ENCODE assay signal across 9 cellular contexts in the genomic region with DNA sequence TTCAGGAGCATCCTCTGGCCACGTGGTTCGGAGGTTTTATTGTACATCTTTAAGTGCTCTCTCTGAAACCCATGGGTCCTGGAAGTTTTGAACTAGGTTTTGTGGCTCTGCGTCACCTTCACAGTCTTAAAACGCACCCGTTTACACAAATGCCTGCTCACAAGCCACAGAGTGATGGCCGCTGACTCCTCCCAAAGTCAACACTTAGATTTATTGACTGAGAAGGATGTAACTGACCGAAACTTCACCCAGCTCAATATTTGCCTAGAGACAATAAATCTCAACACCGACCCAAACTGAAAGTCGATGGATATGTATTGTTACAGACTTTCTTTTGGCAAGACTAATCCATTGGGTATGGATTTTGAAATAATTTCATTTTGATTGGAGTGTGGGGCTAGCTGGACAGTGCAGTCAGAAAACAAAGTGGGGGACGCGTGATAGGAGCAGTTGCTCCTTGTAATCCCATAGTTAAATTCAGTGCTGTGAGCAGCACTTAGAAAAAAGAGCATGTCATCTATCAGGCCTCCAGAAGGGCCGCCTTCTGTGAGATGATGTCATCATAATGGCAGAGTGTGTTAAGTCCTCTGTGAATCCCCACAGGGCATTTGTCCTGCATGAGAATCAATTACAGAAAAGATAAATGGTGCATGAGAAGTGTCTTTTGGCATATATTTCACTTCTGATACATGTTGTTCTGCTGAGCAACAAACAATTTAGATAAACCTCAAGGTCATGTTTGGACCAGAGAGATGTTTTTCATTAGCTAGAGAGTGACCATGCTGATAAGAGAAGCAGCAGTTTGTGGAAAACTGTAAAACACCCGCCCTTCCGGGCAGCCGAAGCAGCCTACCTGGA.
DNase-seq lines count a peak whose midpoint lies in the region; ATAC-seq and TF ChIP-seq lines count a peak whose summit lies in the region.
"Had no signal": no experiment of that assay in that cellular context is flagged by ENCODE, and none has a peak within 500 bp of the region (broad histone marks: within the 10 kb centered on the region; RNA-seq: fewer than 3 reads in every experiment).

No MANE protein-coding gene starts in this region.

- no peaks in the 10 kb centered on the region for H3K27me3 ChIP-seq in GM23338 (ENCODE audit: insufficient read depth)
- H3K27me3 ChIP-seq: thyroid gland had no signal

- no peaks in the 10 kb centered on the region for H3K4me1 Mint-ChIP-seq in GM23338
- H3K4me1 Mint-ChIP-seq in neural crest cell: peaks cover 7% of the 10 kb centered on the region

- no peak overlapping the region for H3K27ac ChIP-seq in GM23338 (ENCODE audit: low read depth)
- H3K27ac ChIP-seq: thyroid gland had no signal

- no peak overlapping the region for H3K4me3 ChIP-seq in GM23338
- H3K4me3 ChIP-seq in fibroblast of mammary gland (ENCODE audit: control insufficient read depth, low read depth, low read length): no peak overlapping the region
- H3K4me3 ChIP-seq: thyroid gland had no signal

- H3K36me3 ChIP-seq in GM23338 (ENCODE audit: insufficient read depth): no peaks in the 10 kb centered on the region
- H3K36me3 ChIP-seq: thyroid gland had no signal

- peak overlapping the region; percentile 89 for H2AFZ ChIP-seq in GM23338

- H3K36me3 Mint-ChIP-seq in GM23338 (ENCODE audit: low read depth) (no peaks in the 10 kb centered on the region), neural crest cell (ENCODE audit: low read depth) (peaks cover 2% of the 10 kb centered on the region)

- H3K79me2 ChIP-seq in GM23338 (replicated peaks; ENCODE audit: insufficient read depth): no peaks in the 10 kb centered on the region

- DNase-seq in GM23338 (ENCODE audit: low spot score): no peak
- DNase-seq in NCI-H69 (lab: John Stamatoyannopoulos, UW): peak; percentile 96
- peak; percentile 37 for DNase-seq in fibroblast of mammary gland (ENCODE audit: low read depth)
- DNase-seq in neural crest cell (ENCODE audit: low read depth, low spot score): no peak
- no peak for DNase-seq in activated T-cell treated with anti-CD3 and anti-CD28 coated beads for 4 hours
- DNase-seq in stimulated activated naive CD8-positive, alpha-beta T cell treated with anti-CD3 and anti-CD28 coated beads, Interleukin-15, Interleukin-2, amounts not matched to agents 100 U/mL and 50 U/mL, for 24 hours: no peak
- DNase-seq in hepatic stellate cell (ENCODE audit: low spot score): no peak
- DNase-seq: thyroid gland had no signal

- ATAC-seq in GM23338: no peak
- ATAC-seq in stimulated activated naive CD8-positive, alpha-beta T cell treated with anti-CD3 and anti-CD28 coated beads, Interleukin-15, Interleukin-2, amounts not matched to agents 100 U/mL and 50 U/mL, for 24 hours: no peak
- no peak for ATAC-seq in GM21515 (IDR thresholded peaks at IDR 0.05; ENCODE audit: unreplicated experiment)

- H3K27ac Mint-ChIP-seq in GM23338 (no peak overlapping the region), neural crest cell (ENCODE audit: unreplicated experiment) (peak overlapping the region; percentile 55)

- no peak overlapping the region for H3K4me2 ChIP-seq in GM23338

- no peaks in the 10 kb centered on the region for H4K20me1 ChIP-seq in GM23338 (replicated peaks; ENCODE audit: insufficient read depth)

- no peak overlapping the region for H3K4me3 Mint-ChIP-seq in GM23338
- no peak overlapping the region for H3K4me3 Mint-ChIP-seq in neural crest cell

- H3K27me3 Mint-ChIP-seq in GM23338 (ENCODE audit: insufficient read depth, low read depth, poor library complexity): no peaks in the 10 kb centered on the region
- H3K27me3 Mint-ChIP-seq in neural crest cell (ENCODE audit: low read depth): no peaks in the 10 kb centered on the region

- H3K9me3 Mint-ChIP-seq in GM23338: no peaks in the 10 kb centered on the region
- peaks cover 5% of the 10 kb centered on the region for H3K9me3 Mint-ChIP-seq in neural crest cell

- H3K9me2 ChIP-seq in GM23338 (ENCODE audit: insufficient read depth): no peaks in the 10 kb centered on the region

- no peaks in the 10 kb centered on the region for H3F3A ChIP-seq in GM23338 (replicated peaks; ENCODE audit: low read depth)

- TF ChIP-seq CTCF in GM23338 (conservative IDR thresholded peaks at IDR 0.05; ENCODE audit: low read depth in 2 of 2): no peak
- no peak for TF ChIP-seq CTCF in fibroblast of mammary gland (conservative IDR thresholded peaks at IDR 0.05; ENCODE audit: control insufficient read depth, insufficient read depth, low read depth, low read length)
- TF ChIP-seq CTCF in neural crest cell (conservative IDR thresholded peaks at IDR 0.05): no peak

- no peaks in the 10 kb centered on the region for H3K4me1 ChIP-seq in GM23338 (ENCODE audit: insufficient read depth)
- H3K4me1 ChIP-seq: thyroid gland had no signal

TF ChIP-seq in GM23338, 12 proteins besides CTCF, POLR2A, EP300 and RAD21:
- TF ChIP-seq CREB1 (CRISPR knock-in tag; IDR thresholded peaks at IDR 0.05; ENCODE audit: low read depth): no peak

Comparison
In these comparisons a context has a peak if more than half of its experiments do, and no peak if none do; other contexts are left out.
1. DNase-seq: peak in NCI-H69 (single experiment) and fibroblast of mammary gland (single experiment); none in GM23338 (single experiment), neural crest cell (single experiment), activated T-cell treated with anti-CD3 and anti-CD28 coated beads for 4 hours (single experiment), stimulated activated naive CD8-positive, alpha-beta T cell treated with anti-CD3 and anti-CD28 coated beads, Interleukin-15, Interleukin-2, amounts not matched to agents 100 U/mL and 50 U/mL, for 24 hours (single experiment) and hepatic stellate cell (single experiment).